1 cellular context compared by ENCODE assay signal in genomic region chr17:64145751-64146417, GRCh38.
A peak's percentile ranks its signal among the peaks of the same experiment; 100 is the strongest.
TF ChIP-seq lines count a peak whose summit lies in the region.

No MANE protein-coding gene starts in this region.

TF ChIP-seq in K562, 482 proteins besides CTCF, POLR2A, EP300 and RAD21 (continued from another document and continues in another):
- TF ChIP-seq CUX1 (CRISPR knock-in tag; IDR thresholded peaks at IDR 0.05) (no peak), PRMT5 (CRISPR knock-in tag; IDR thresholded peaks at IDR 0.05) (0 out of 2 replicates have a peak, but pooled peaks have one; percentile 35), CBX1 (IDR thresholded peaks at IDR 0.05; ENCODE audit: low read depth) (peak; percentile 91; the same call in 1 of the 2 replicates), SREBF1 (IDR thresholded peaks at IDR 0.05; ENCODE audit: borderline replicate concordance, low read depth, low read length) (peak; percentile 72; the same call in 1 of the 2 replicates), HBP1 (CRISPR knock-in tag; IDR thresholded peaks at IDR 0.05) (peak; percentile 68), ZNF384 (IDR thresholded peaks at IDR 0.05; ENCODE audit: low read depth, low read length) (no peak), GTF2F1 (IDR thresholded peaks at IDR 0.05; ENCODE audit: low read depth, low read length) (peak; percentile 98), UBTF (IDR thresholded peaks at IDR 0.05; ENCODE audit: borderline replicate concordance in 1 of 2, low read depth in 2 of 2, low read length in 2 of 2) (no peak), ZBTB5 (IDR thresholded peaks at IDR 0.05) (no peak), TEAD1 (CRISPR knock-in tag; IDR thresholded peaks at IDR 0.05) (peak; percentile 14 to 95; a peak in 3 of 4 replicates), TOE1 (IDR thresholded peaks at IDR 0.05; ENCODE audit: borderline replicate concordance) (no peak), TOE1 (CRISPR knock-in tag; IDR thresholded peaks at IDR 0.05; ENCODE audit: borderline replicate concordance, low read depth) (no peak), HSF4 (CRISPR knock-in tag; IDR thresholded peaks at IDR 0.05; ENCODE audit: borderline replicate concordance) (no peak), POLR2H (tag; IDR thresholded peaks at IDR 0.05; ENCODE audit: low read depth) (peak; percentile 98), ZNF449 (CRISPR knock-in tag; IDR thresholded peaks at IDR 0.05) (no peak), HNRNPH1 (optimal IDR thresholded peaks at IDR 0.05; ENCODE audit: low read depth, low read length) (peak; percentile 89), NR3C1 (CRISPR knock-in tag; IDR thresholded peaks at IDR 0.05) (no peak), SIRT6 (IDR thresholded peaks at IDR 0.05; ENCODE audit: low read depth, low read length) (no peak), CHCHD3 (CRISPR knock-in tag; IDR thresholded peaks at IDR 0.05) (no peak), SMARCE1 (IDR thresholded peaks at IDR 0.05) (peak; percentile 16; the same call in 1 of the 2 replicates), SPI1 (IDR thresholded peaks at IDR 0.05; ENCODE audit: borderline replicate concordance, low read depth, low read length) (no peak), ZNF407 (IDR thresholded peaks at IDR 0.05; ENCODE audit: low read depth) (no peak), BRD4 (IDR thresholded peaks at IDR 0.05) (peak; percentile 54; the same call in 1 of the 2 replicates), MED1 (CRISPR knock-in tag; IDR thresholded peaks at IDR 0.05; ENCODE audit: borderline replicate concordance) (no peak), ZNF23 (CRISPR knock-in tag; IDR thresholded peaks at IDR 0.05) (no peak), ATF6 (CRISPR knock-in tag; IDR thresholded peaks at IDR 0.05) (peak; percentile 94; the same call in 1 of the 2 replicates), RNF219 (CRISPR knock-in tag; IDR thresholded peaks at IDR 0.05) (no peak), ZNF324 (CRISPR knock-in tag; IDR thresholded peaks at IDR 0.05) (no peak), ZNF347 (CRISPR knock-in tag; IDR thresholded peaks at IDR 0.05; ENCODE audit: low read depth) (no peak), BACH1 (tag; IDR thresholded peaks at IDR 0.05) (no peak), TFAM (CRISPR knock-in tag; conservative IDR thresholded peaks at IDR 0.05) (no peak)
